Comparison of ENCODE assay signal across 19 cellular contexts in genomic region chr5:153081385-153081784, GRCh38.
A peak's percentile ranks its signal among the peaks of the same experiment; 100 is the strongest.
DNase-seq lines count a peak whose midpoint lies in the region; TF ChIP-seq lines count a peak whose summit lies in the region.
"Had no signal": no experiment of that assay in that cellular context is flagged by ENCODE, and none has a peak within 500 bp of the region (broad histone marks: within the 10 kb centered on the region; RNA-seq: fewer than 3 reads in every experiment).

No MANE protein-coding gene starts in this region.

- peaks cover 35% of the 10 kb centered on the region for H3K9me3 Mint-ChIP-seq in HFFc6

- peak; percentile 15 to 54 for DNase-seq in SHP77 (lab: John Stamatoyannopoulos, UW)
- no peak for DNase-seq in SHP77 treated with DMSO at 0.1 percent for 48 hours (lab: John Stamatoyannopoulos, UW)
- DNase-seq in NCI-H748 treated with DMSO at 0.1 percent for 48 hours (lab: John Stamatoyannopoulos, UW), result peak; percentile 34
- DNase-seq in head of caudate nucleus, result peak in 25 of 42 donors; percentile 6 to 68 (median 20)
- no peak for DNase-seq in HFFc6
- DNase-seq in activated CD8-positive, alpha-beta memory T cell treated with anti-CD3 and anti-CD28 coated beads, Interleukin-2, amount 50 U/mL, for 4 hours, result no peak
- DNase-seq in hypothalamus (lab: John Stamatoyannopoulos, UW), result no peak
- DNase-seq in glomerular visceral epithelial cell (ENCODE audit: extremely low spot score), result no peak
- DNase-seq: activated CD4-positive, alpha-beta T cell treated with anti-CD3 and anti-CD28 coated beads for 48 hours; activated T-cell treated with anti-CD3 and anti-CD28 coated beads, Interleukin-2, amount 50 U/mL, for 48 hours; CD4-positive, CD25-positive, alpha-beta regulatory T cell; heart left ventricle; KG1; left cardiac atrium; mesendoderm; MV-4-11; SIG-M5; stimulated activated naive CD4-positive, alpha-beta T cell; testis had no signal

- intact Hi-C loops in head of caudate nucleus (cut with DNase I), result no loop called here

- H3K36me3 Mint-ChIP-seq in HFFc6 (ENCODE audit: low read depth), result no peaks in the 10 kb centered on the region
- H3K36me3 Mint-ChIP-seq: CD4-positive, CD25-positive, alpha-beta regulatory T cell had no signal

- no peaks in the 10 kb centered on the region for H3K4me1 Mint-ChIP-seq in HFFc6 (ENCODE audit: low read depth)
- H3K4me1 Mint-ChIP-seq: CD4-positive, CD25-positive, alpha-beta regulatory T cell had no signal

- H3K27me3 Mint-ChIP-seq in HFFc6 (ENCODE audit: insufficient read depth), result no peaks in the 10 kb centered on the region
- H3K27me3 Mint-ChIP-seq: CD4-positive, CD25-positive, alpha-beta regulatory T cell had no signal

- H3K4me3 Mint-ChIP-seq in HFFc6, result no peak overlapping the region
- H3K4me3 Mint-ChIP-seq: CD4-positive, CD25-positive, alpha-beta regulatory T cell had no signal

- no peak overlapping the region for H3K27ac Mint-ChIP-seq in HFFc6
- H3K27ac Mint-ChIP-seq: CD4-positive, CD25-positive, alpha-beta regulatory T cell had no signal

- TF ChIP-seq CTCF in HFFc6 (IDR thresholded peaks at IDR 0.05), result no peak

Comparison
In these comparisons a context has a peak if more than half of its experiments do, and no peak if none do; other contexts are left out.
1. DNase-seq: peak in SHP77 (2 of 2), NCI-H748 treated with DMSO at 0.1 percent for 48 hours (single experiment) and head of caudate nucleus (25 of 42); none in SHP77 treated with DMSO at 0.1 percent for 48 hours (single experiment), HFFc6 (single experiment), activated CD8-positive, alpha-beta memory T cell treated with anti-CD3 and anti-CD28 coated beads, Interleukin-2, amount 50 U/mL, for 4 hours (single experiment), hypothalamus (0 of 51) and glomerular visceral epithelial cell (single experiment).